ENCODE assay signal across 1 cellular context in the genomic region with DNA sequence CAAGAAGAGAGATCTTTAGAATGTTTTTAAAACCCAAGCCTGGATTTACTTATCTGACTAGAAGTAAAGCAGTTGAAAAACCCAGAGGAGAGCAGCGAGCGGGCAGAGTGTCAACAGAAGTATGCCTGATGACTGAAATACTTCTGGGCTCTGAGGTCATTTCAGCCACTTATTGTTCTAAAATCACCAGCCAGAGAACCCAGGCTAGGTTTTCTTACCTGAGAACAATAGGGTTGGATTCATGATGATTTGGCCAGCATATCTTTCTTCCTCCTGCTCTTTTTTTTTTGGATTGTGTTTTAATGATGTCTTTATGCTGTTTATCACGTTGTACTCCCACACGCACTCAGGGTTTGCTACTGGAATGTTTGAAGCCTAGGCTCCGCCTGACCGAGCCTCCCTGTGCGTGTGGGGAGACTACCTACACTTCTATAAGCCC.
TF ChIP-seq lines count a peak whose summit lies in the region.

No MANE protein-coding gene starts in this region.

TF ChIP-seq in WTC11, 78 proteins besides CTCF, POLR2A, EP300 and RAD21:
- TF ChIP-seq PRDM15 (CRISPR knock-in tag; IDR thresholded peaks at IDR 0.05) (no peak), FOXP4 (CRISPR knock-in tag; IDR thresholded peaks at IDR 0.05) (no peak), ELF4 (CRISPR knock-in tag; IDR thresholded peaks at IDR 0.05; ENCODE audit: low read depth) (no peak), SOX15 (CRISPR knock-in tag; IDR thresholded peaks at IDR 0.05) (no peak)
- TF ChIP-seq, protein P1, sequence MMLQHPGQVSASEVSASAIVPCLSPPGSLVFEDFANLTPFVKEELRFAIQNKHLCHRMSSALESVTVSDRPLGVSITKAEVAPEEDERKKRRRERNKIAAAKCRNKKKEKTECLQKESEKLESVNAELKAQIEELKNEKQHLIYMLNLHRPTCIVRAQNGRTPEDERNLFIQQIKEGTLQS (CRISPR knock-in tag; conservative IDR thresholded peaks at IDR 0.05): no peak
- TF ChIP-seq, protein P2, sequence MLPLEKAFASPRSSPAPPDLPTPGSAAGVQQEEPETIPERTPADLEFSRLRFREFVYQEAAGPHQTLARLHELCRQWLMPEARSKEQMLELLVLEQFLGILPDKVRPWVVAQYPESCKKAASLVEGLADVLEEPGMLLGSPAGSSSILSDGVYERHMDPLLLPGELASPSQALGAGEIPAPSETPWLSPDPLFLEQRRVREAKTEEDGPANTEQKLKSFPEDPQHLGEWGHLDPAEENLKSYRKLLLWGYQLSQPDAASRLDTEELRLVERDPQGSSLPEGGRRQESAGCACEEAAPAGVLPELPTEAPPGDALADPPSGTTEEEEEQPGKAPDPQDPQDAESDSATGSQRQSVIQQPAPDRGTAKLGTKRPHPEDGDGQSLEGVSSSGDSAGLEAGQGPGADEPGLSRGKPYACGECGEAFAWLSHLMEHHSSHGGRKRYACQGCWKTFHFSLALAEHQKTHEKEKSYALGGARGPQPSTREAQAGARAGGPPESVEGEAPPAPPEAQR (CRISPR knock-in tag; IDR thresholded peaks at IDR 0.05): no peak
